1 cellular context compared by ENCODE assay signal in genomic region chr10:34697366-34698247, GRCh38.
TF ChIP-seq lines count a peak whose summit lies in the region.

No MANE protein-coding gene starts in this region.

TF ChIP-seq in SK-N-SH treated with all-trans-retinoic acid at 6 μM for 48 hours, 23 proteins besides CTCF, POLR2A, EP300 and RAD21 (continued from another document):
- no peak for TF ChIP-seq POU6F1 (CRISPR knock-in tag; IDR thresholded peaks at IDR 0.05; ENCODE audit: borderline replicate concordance, low read depth)
- no peak for TF ChIP-seq ZNF8 (CRISPR knock-in tag; IDR thresholded peaks at IDR 0.05)
- TF ChIP-seq, protein P1, sequence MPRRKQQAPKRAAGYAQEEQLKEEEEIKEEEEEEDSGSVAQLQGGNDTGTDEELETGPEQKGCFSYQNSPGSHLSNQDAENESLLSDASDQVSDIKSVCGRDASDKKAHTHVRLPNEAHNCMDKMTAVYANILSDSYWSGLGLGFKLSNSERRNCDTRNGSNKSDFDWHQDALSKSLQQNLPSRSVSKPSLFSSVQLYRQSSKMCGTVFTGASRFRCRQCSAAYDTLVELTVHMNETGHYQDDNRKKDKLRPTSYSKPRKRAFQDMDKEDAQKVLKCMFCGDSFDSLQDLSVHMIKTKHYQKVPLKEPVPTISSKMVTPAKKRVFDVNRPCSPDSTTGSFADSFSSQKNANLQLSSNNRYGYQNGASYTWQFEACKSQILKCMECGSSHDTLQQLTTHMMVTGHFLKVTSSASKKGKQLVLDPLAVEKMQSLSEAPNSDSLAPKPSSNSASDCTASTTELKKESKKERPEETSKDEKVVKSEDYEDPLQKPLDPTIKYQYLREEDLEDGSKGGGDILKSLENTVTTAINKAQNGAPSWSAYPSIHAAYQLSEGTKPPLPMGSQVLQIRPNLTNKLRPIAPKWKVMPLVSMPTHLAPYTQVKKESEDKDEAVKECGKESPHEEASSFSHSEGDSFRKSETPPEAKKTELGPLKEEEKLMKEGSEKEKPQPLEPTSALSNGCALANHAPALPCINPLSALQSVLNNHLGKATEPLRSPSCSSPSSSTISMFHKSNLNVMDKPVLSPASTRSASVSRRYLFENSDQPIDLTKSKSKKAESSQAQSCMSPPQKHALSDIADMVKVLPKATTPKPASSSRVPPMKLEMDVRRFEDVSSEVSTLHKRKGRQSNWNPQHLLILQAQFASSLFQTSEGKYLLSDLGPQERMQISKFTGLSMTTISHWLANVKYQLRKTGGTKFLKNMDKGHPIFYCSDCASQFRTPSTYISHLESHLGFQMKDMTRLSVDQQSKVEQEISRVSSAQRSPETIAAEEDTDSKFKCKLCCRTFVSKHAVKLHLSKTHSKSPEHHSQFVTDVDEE (CRISPR knock-in tag; IDR thresholded peaks at IDR 0.05) = no peak
- no peak for TF ChIP-seq ARNTL (CRISPR knock-in tag; IDR thresholded peaks at IDR 0.05; ENCODE audit: borderline replicate concordance, low read depth)
